ENCODE assay signal across 1 cellular context in genomic region chr11:130243816-130244215, GRCh38.
TF ChIP-seq lines count a peak whose summit lies in the region.

No MANE protein-coding gene starts in this region.

TF ChIP-seq in WTC11, 78 proteins besides CTCF, POLR2A, EP300 and RAD21 (continued from another document):
- no peak for TF ChIP-seq ARID4B (CRISPR knock-in tag; IDR thresholded peaks at IDR 0.05; ENCODE audit: borderline replicate concordance)
- no peak for TF ChIP-seq TEAD1 (CRISPR knock-in tag; IDR thresholded peaks at IDR 0.05)
- no peak for TF ChIP-seq ATF6 (CRISPR knock-in tag; IDR thresholded peaks at IDR 0.05)
TF ChIP-seq in WTC11: peak in this region for 0.
